Comparison of ENCODE assay signal across 8 cellular contexts in genomic region chrX:49884290-49884862, GRCh38. TPM values are rescaled to one million over a fixed set of nuclear protein-coding genes. Genes with fewer than 3 reads are reported as not detected.
DNase-seq lines count a peak whose midpoint lies in the region; ATAC-seq, FAIRE-seq and TF ChIP-seq lines count a peak whose summit lies in the region.

No MANE protein-coding gene starts in this region.

- intact Hi-C loops in CD8-positive, alpha-beta T cell (cut with DNase I, micrococcal nuclease): loop anchor here in 1 of 2 experiments (2.0 kb wide), 1 partner anchor 36 kb away; no protein-coding TSS in a partner anchor
- intact Hi-C loops in left ventricle myocardium inferior (cut with micrococcal nuclease): no loop called here

- H3K4me1 ChIP-seq in CD8-positive, alpha-beta T cell (ENCODE audit: insufficient read depth, low read length): peaks cover 20% of the 10 kb centered on the region
- H3K4me1 ChIP-seq in SK-N-SH (ENCODE audit: control insufficient read depth in 1 of 2, insufficient read depth in 2 of 2, low read depth in 1 of 2, low read length in 1 of 2) (peaks cover 0 to 16% of the 10 kb centered on the region in 2 experiments; a peak in 1 of 4 replicates), left ventricle myocardium inferior (peaks cover 8% of the 10 kb centered on the region), small intestine (ENCODE audit: control insufficient read depth in 2 of 2, insufficient read depth in 1 of 2, low read depth in 1 of 2, low read length in 1 of 2) (no peaks in the 10 kb centered on the region)

- H3K27me3 ChIP-seq in CD8-positive, alpha-beta T cell (ENCODE audit: insufficient read depth, low read length): no peaks in the 10 kb centered on the region
- no peaks in the 10 kb centered on the region for H3K27me3 ChIP-seq in SK-N-SH (ENCODE audit: insufficient read depth)
- H3K27me3 ChIP-seq in left ventricle myocardium inferior (ENCODE audit: low read depth): no peaks in the 10 kb centered on the region
- H3K27me3 ChIP-seq in small intestine (ENCODE audit: control insufficient read depth in 2 of 2, insufficient read depth in 2 of 2, low read length in 2 of 2): no peaks in the 10 kb centered on the region

- H3K27ac ChIP-seq in CD8-positive, alpha-beta T cell (ENCODE audit: low read depth, low read length): no peak overlapping the region
- H3K27ac ChIP-seq in SK-N-SH (ENCODE audit: low read depth in 2 of 2, low read length in 1 of 2): no peak overlapping the region
- H3K27ac ChIP-seq in left ventricle myocardium inferior (replicated peaks): no peak overlapping the region
- H3K27ac ChIP-seq in small intestine (ENCODE audit: low read depth in 1 of 2, low read length in 1 of 2): no peak overlapping the region

- no peak for TF ChIP-seq EP300 in SK-N-SH (IDR thresholded peaks at IDR 0.05; ENCODE audit: borderline replicate concordance in 1 of 2, low read depth in 1 of 2, low read length in 1 of 2)

- no peaks in the 10 kb centered on the region for H4K20me1 ChIP-seq in SK-N-SH (ENCODE audit: insufficient read depth)

- H3K4me3 Mint-ChIP-seq in CD8-positive, alpha-beta T cell: no peak overlapping the region

- no peak overlapping the region for H3K9ac ChIP-seq in SK-N-SH

- TF ChIP-seq CTCF in CD8-positive, alpha-beta T cell (IDR thresholded peaks at IDR 0.05): peak; percentile 62
- TF ChIP-seq CTCF in SK-N-SH (IDR thresholded peaks at IDR 0.05) (peak; percentile 81), left ventricle myocardium inferior (IDR thresholded peaks at IDR 0.05; ENCODE audit: borderline replicate concordance) (peak; percentile 70)

- CTCF ChIA-PET in CD8-positive, alpha-beta T cell (lab: Charles Lee): interaction anchor here (1.0 to 4.4 kb wide), 7 partner anchors 10 to 39 kb away, joined by 3 to 28 read pairs (median 4); partner anchors contain the start of gene CLCN5
- CTCF ChIA-PET in SK-N-SH (lab: Yijun Ruan, JAX): interaction anchor here (0.8 to 2.7 kb wide), 13 partner anchors 9 to 216 kb away, joined by 3 to 14 read pairs (median 6); no protein-coding TSS in a partner anchor

- peaks cover 28% of the 10 kb centered on the region for H3K4me1 Mint-ChIP-seq in CD8-positive, alpha-beta T cell (ENCODE audit: low read depth)

- no peaks in the 10 kb centered on the region for H3F3A ChIP-seq in SK-N-SH (replicated peaks; ENCODE audit: insufficient read depth)

- no peak for FAIRE-seq in small intestine (lab: Jason Lieb, UNC)

- H3K79me2 ChIP-seq in SK-N-SH (ENCODE audit: insufficient read depth): peaks cover 5% of the 10 kb centered on the region; the same call in 1 of the 2 replicates

- H3K9me2 ChIP-seq in SK-N-SH: no peaks in the 10 kb centered on the region

- peaks cover 8% of the 10 kb centered on the region for H3K36me3 Mint-ChIP-seq in CD8-positive, alpha-beta T cell

- H3K4me2 ChIP-seq in SK-N-SH: no peak overlapping the region

- no peaks in the 10 kb centered on the region for H3K9me3 Mint-ChIP-seq in CD8-positive, alpha-beta T cell

- no peak for ATAC-seq in CD8-positive, alpha-beta T cell
- ATAC-seq in GM19395 (IDR thresholded peaks at IDR 0.05; ENCODE audit: unreplicated experiment): peak; percentile 63
- no peak for ATAC-seq in HG03095 (IDR thresholded peaks at IDR 0.05; ENCODE audit: unreplicated experiment)

- 26% methylated on average over 7 of the region's 7 CpGs for WGBS in SK-N-SH (ENCODE audit: low lambda C conversion rate)
- 16 to 39% (median 27%) methylated on average over 7 of the region's 7 CpGs for WGBS in small intestine, 3 donors

- H3K36me3 ChIP-seq in CD8-positive, alpha-beta T cell (ENCODE audit: insufficient read depth, low read length): no peaks in the 10 kb centered on the region
- H3K36me3 ChIP-seq in SK-N-SH (replicated peaks in 1 of 2; ENCODE audit: control insufficient read depth in 1 of 2, insufficient read depth in 2 of 2, low read length in 1 of 2) (no peaks in the 10 kb centered on the region), left ventricle myocardium inferior (no peaks in the 10 kb centered on the region), small intestine (ENCODE audit: control insufficient read depth in 2 of 2, insufficient read depth in 2 of 2, low read length in 2 of 2) (no peaks in the 10 kb centered on the region)

- H3K4me3 ChIP-seq in CD8-positive, alpha-beta T cell (ENCODE audit: low read depth, low read length): no peak overlapping the region
- no peak overlapping the region for H3K4me3 ChIP-seq in SK-N-SH (ENCODE audit: low read depth in 2 of 2, low read length in 1 of 2)
- H3K4me3 ChIP-seq in left ventricle myocardium inferior: no peak overlapping the region
- no peak overlapping the region for H3K4me3 ChIP-seq in small intestine (ENCODE audit: low read depth in 1 of 2, low read length in 2 of 2)

- DNase-seq in CD8-positive, alpha-beta T cell: peak; percentile 13 to 72 (median 51)
- DNase-seq in M059J (ENCODE audit: low read depth) (peak; percentile 56), SK-N-SH (peak; percentile 62), left ventricle myocardium inferior (peak; percentile 56), small intestine (peak; percentile 57)
- DNase-seq in activated naive CD4-positive, alpha-beta T cell treated with anti-CD3 and anti-CD28 coated beads, Interleukin-2, amount 50 U/mL, for 16 hours: peak; percentile 55

- H3K27me3 Mint-ChIP-seq in CD8-positive, alpha-beta T cell (ENCODE audit: low read depth): peaks cover 2% of the 10 kb centered on the region

- no peaks in the 10 kb centered on the region for H3K9me3 ChIP-seq in CD8-positive, alpha-beta T cell (ENCODE audit: low read length)
- no peaks in the 10 kb centered on the region for H3K9me3 ChIP-seq in SK-N-SH
- H3K9me3 ChIP-seq in left ventricle myocardium inferior (replicated peaks): no peaks in the 10 kb centered on the region
- no peaks in the 10 kb centered on the region for H3K9me3 ChIP-seq in small intestine (ENCODE audit: control insufficient read depth, low read depth)

- H2AFZ ChIP-seq in SK-N-SH (ENCODE audit: low read depth): no peak overlapping the region

- no peak overlapping the region for H3K27ac Mint-ChIP-seq in CD8-positive, alpha-beta T cell

- POLR2A ChIA-PET in CD8-positive, alpha-beta T cell (lab: Charles Lee): no interaction called here
- POLR2A ChIA-PET in SK-N-SH (lab: Yijun Ruan, JAX): no interaction called here

- peak; percentile 53 for TF ChIP-seq RAD21 in SK-N-SH (IDR thresholded peaks at IDR 0.05; ENCODE audit: low read length)

TF ChIP-seq in SK-N-SH, 30 proteins besides CTCF, POLR2A, EP300 and RAD21:
- TF ChIP-seq SMC3 (IDR thresholded peaks at IDR 0.05; ENCODE audit: low read depth, low read length): peak; percentile 57
- no peak for TF ChIP-seq EZH2phosphoT487 (IDR thresholded peaks at IDR 0.05; ENCODE audit: borderline replicate concordance, low read depth)
- TF ChIP-seq SIN3A (IDR thresholded peaks at IDR 0.05; ENCODE audit: borderline replicate concordance, low read depth, low read length): no peak

RNA-seq across cellular contexts. Expression of gene USP27X, which starts 5.1 kb away (rescaled TPM):
- total RNA-seq in CD8-positive, alpha-beta T cell: 1 to 10 TPM; 2.6 to 2.7 TPM
- total RNA-seq in M059J (2014; rRNA removed; shearing (Covaris generic)): 1.4 and 1.6 TPM in 2 replicates
- polyA plus RNA-seq in SK-N-SH (2012; rRNA removed) (1.9 and 2.9 TPM in 2 replicates), small intestine (1 to 10 TPM in 1 of 3 donors, under 1 TPM in 2; 0.45 to 2.1 (median 0.81) TPM)
- polyA plus RNA-seq in SK-N-SH (2012; cell fraction: cytosol; rRNA removed): 2.3 and 2.5 TPM in 2 replicates
- 0.67 and 0.93 TPM in 2 replicates for polyA plus RNA-seq in SK-N-SH (2012; cell fraction: nucleus; rRNA removed)
- 1.8 TPM for total RNA-seq in left ventricle myocardium inferior

RNA-seq across cellular contexts. Expression of gene CLCN5, which starts 38.0 kb away (rescaled TPM):
- under 1 TPM; 0.53 to 0.87 TPM for total RNA-seq in CD8-positive, alpha-beta T cell
- total RNA-seq in M059J (2014; rRNA removed; shearing (Covaris generic)): 3.0 and 3.3 TPM in 2 replicates
- polyA plus RNA-seq in SK-N-SH (2012; rRNA removed): 1.7 and 1.9 TPM in 2 replicates
- 1.5 and 1.7 TPM in 2 replicates for polyA plus RNA-seq in SK-N-SH (2012; cell fraction: cytosol; rRNA removed)
- polyA plus RNA-seq in SK-N-SH (2012; cell fraction: nucleus; rRNA removed): 1.8 and 3.3 TPM in 2 replicates
- 1.7 TPM for total RNA-seq in left ventricle myocardium inferior
- 1 to 10 TPM; 2.7 to 5.1 (median 4.5) TPM for polyA plus RNA-seq in small intestine

RNA-seq across cellular contexts. Expression of gene PAGE4, which starts 55.3 kb away (rescaled TPM):
- not detected for total RNA-seq in CD8-positive, alpha-beta T cell
- not detected in 2 replicates for total RNA-seq in M059J (2014; rRNA removed; shearing (Covaris generic))
- polyA plus RNA-seq in SK-N-SH (2012; rRNA removed) (not detected in 2 replicates), small intestine (not detected)
- not detected in 2 replicates for polyA plus RNA-seq in SK-N-SH (2012; cell fraction: cytosol; rRNA removed)
- not detected in 2 replicates for polyA plus RNA-seq in SK-N-SH (2012; cell fraction: nucleus; rRNA removed)
- not detected for total RNA-seq in left ventricle myocardium inferior
